19 cellular contexts compared by ENCODE assay signal in genomic region chr14:53391631-53392030, GRCh38.
DNase-seq lines count a peak whose midpoint lies in the region; TF ChIP-seq lines count a peak whose summit lies in the region.
"Had no signal": no experiment of that assay in that cellular context is flagged by ENCODE, and none has a peak within 500 bp of the region (broad histone marks: within the 10 kb centered on the region; RNA-seq: fewer than 3 reads in every experiment).

No MANE protein-coding gene starts in this region.

- DNase-seq in ELR (ENCODE audit: low read depth) = peak; percentile 89
- DNase-seq in RPMI7951 (ENCODE audit: low read depth) = peak; percentile 94
- peak; percentile 72 for DNase-seq in epithelial cell of prostate (ENCODE audit: low read depth, low spot score)
- no peak for DNase-seq in osteocyte (ENCODE audit: extremely low spot score, unreplicated experiment)
- no peak for DNase-seq in SKM-1 (lab: John Stamatoyannopoulos, UW; ENCODE audit: unreplicated experiment)
- no peak for DNase-seq in activated CD4-positive, alpha-beta memory T cell treated with anti-CD3 and anti-CD28 coated beads, Interleukin-2, amount 10 ng/mL, durations not matched to agents 7 days and 5 days
- no peak for DNase-seq in inferior parietal cortex (ENCODE audit: extremely low spot score)
- DNase-seq in NCI-H510A (lab: John Stamatoyannopoulos, UW) = no peak
- DNase-seq: activated CD4-positive, alpha-beta T cell treated with anti-CD3 and anti-CD28 coated beads, Interleukin-2, amount 10 ng/mL, durations not matched to agents 24 days and 14 days; NCI-H1092 treated with DMSO at 0.1 percent for 48 hours; NCI-H2227 treated with DMSO at 0.1 percent for 48 hours; right cardiac atrium; stimulated activated CD4-positive, alpha-beta T cell treated with anti-CD3 and anti-CD28 coated beads, Interleukin-4, amount 100 ng/mL, for 4 hours; T-helper 17 cell had no signal

- peak overlapping the region; percentile 32 for H3K27ac Mint-ChIP-seq in osteocyte (ENCODE audit: unreplicated experiment)
- no peak overlapping the region for H3K27ac Mint-ChIP-seq in activated CD4-positive, alpha-beta memory T cell treated with anti-CD3 and anti-CD28 coated beads, Interleukin-2, amount 10 ng/mL, durations not matched to agents 7 days and 5 days
- H3K27ac Mint-ChIP-seq: activated CD4-positive, alpha-beta T cell treated with anti-CD3 and anti-CD28 coated beads, Interleukin-2, amount 10 ng/mL, durations not matched to agents 24 days and 14 days; activated T-helper 17 cell treated with anti-CD3 and anti-CD28 coated beads, Interleukin-2, amount 50 U/mL, for 72 hours; nephron; stimulated activated memory B cell treated with anti-CD40 and anti-IgM and Interleukin-4, amounts not matched to agents 10 μg/mL and 1 μg/mL and 100 μg/mL, for 72 hours; T-helper 17 cell had no signal

- peak overlapping the region; percentile 58 for H3K27ac ChIP-seq in epithelial cell of prostate
- H3K27ac ChIP-seq: C4-2B had no signal

- H3K4me1 Mint-ChIP-seq in osteocyte (ENCODE audit: unreplicated experiment) = peaks cover 11% of the 10 kb centered on the region
- H3K4me1 Mint-ChIP-seq in activated CD4-positive, alpha-beta memory T cell treated with anti-CD3 and anti-CD28 coated beads, Interleukin-2, amount 10 ng/mL, durations not matched to agents 7 days and 5 days = no peaks in the 10 kb centered on the region
- H3K4me1 Mint-ChIP-seq: activated CD4-positive, alpha-beta T cell treated with anti-CD3 and anti-CD28 coated beads, Interleukin-2, amount 10 ng/mL, durations not matched to agents 24 days and 14 days; activated T-helper 17 cell treated with anti-CD3 and anti-CD28 coated beads, Interleukin-2, amount 50 U/mL, for 72 hours; brain; stimulated activated memory B cell treated with anti-CD40 and anti-IgM and Interleukin-4, amounts not matched to agents 10 μg/mL and 1 μg/mL and 100 μg/mL, for 72 hours; T-helper 17 cell had no signal

- CTCF ChIA-PET in activated CD4-positive, alpha-beta memory T cell treated with anti-CD3 and anti-CD28 coated beads, Interleukin-2, amount 10 ng/mL, durations not matched to agents 7 days and 5 days (lab: Charles Lee) = no interaction called here

- peaks cover 16% of the 10 kb centered on the region for H3K27me3 Mint-ChIP-seq in osteocyte (ENCODE audit: unreplicated experiment)
- no peaks in the 10 kb centered on the region for H3K27me3 Mint-ChIP-seq in activated CD4-positive, alpha-beta memory T cell treated with anti-CD3 and anti-CD28 coated beads, Interleukin-2, amount 10 ng/mL, durations not matched to agents 7 days and 5 days
- H3K27me3 Mint-ChIP-seq: activated CD4-positive, alpha-beta T cell treated with anti-CD3 and anti-CD28 coated beads, Interleukin-2, amount 10 ng/mL, durations not matched to agents 24 days and 14 days; activated T-helper 17 cell treated with anti-CD3 and anti-CD28 coated beads, Interleukin-2, amount 50 U/mL, for 72 hours; brain; stimulated activated memory B cell treated with anti-CD40 and anti-IgM and Interleukin-4, amounts not matched to agents 10 μg/mL and 1 μg/mL and 100 μg/mL, for 72 hours; T-helper 17 cell had no signal

- POLR2A ChIA-PET in activated CD4-positive, alpha-beta memory T cell treated with anti-CD3 and anti-CD28 coated beads, Interleukin-2, amount 10 ng/mL, durations not matched to agents 7 days and 5 days (lab: Charles Lee) = no interaction called here

- peaks cover 5% of the 10 kb centered on the region for H3K36me3 Mint-ChIP-seq in osteocyte (ENCODE audit: unreplicated experiment)
- no peaks in the 10 kb centered on the region for H3K36me3 Mint-ChIP-seq in activated CD4-positive, alpha-beta memory T cell treated with anti-CD3 and anti-CD28 coated beads, Interleukin-2, amount 10 ng/mL, durations not matched to agents 7 days and 5 days (ENCODE audit: low read depth)
- H3K36me3 Mint-ChIP-seq: stimulated activated memory B cell treated with anti-CD40 and anti-IgM and Interleukin-4, amounts not matched to agents 10 μg/mL and 1 μg/mL and 100 μg/mL, for 72 hours had no signal

- no peak overlapping the region for H3K4me3 Mint-ChIP-seq in osteocyte (ENCODE audit: unreplicated experiment)
- H3K4me3 Mint-ChIP-seq in activated CD4-positive, alpha-beta memory T cell treated with anti-CD3 and anti-CD28 coated beads, Interleukin-2, amount 10 ng/mL, durations not matched to agents 7 days and 5 days = no peak overlapping the region
- H3K4me3 Mint-ChIP-seq: activated CD4-positive, alpha-beta T cell treated with anti-CD3 and anti-CD28 coated beads, Interleukin-2, amount 10 ng/mL, durations not matched to agents 24 days and 14 days; activated T-helper 17 cell treated with anti-CD3 and anti-CD28 coated beads, Interleukin-2, amount 50 U/mL, for 72 hours; brain; nephron; stimulated activated memory B cell treated with anti-CD40 and anti-IgM and Interleukin-4, amounts not matched to agents 10 μg/mL and 1 μg/mL and 100 μg/mL, for 72 hours; T-helper 17 cell had no signal

- H3K9me3 Mint-ChIP-seq in osteocyte (ENCODE audit: unreplicated experiment) = peaks cover 10% of the 10 kb centered on the region
- peaks cover 11% of the 10 kb centered on the region for H3K9me3 Mint-ChIP-seq in activated CD4-positive, alpha-beta memory T cell treated with anti-CD3 and anti-CD28 coated beads, Interleukin-2, amount 10 ng/mL, durations not matched to agents 7 days and 5 days

- no peak for TF ChIP-seq CTCF in osteocyte (IDR thresholded peaks at IDR 0.05)

Comparison
In these comparisons a context has a peak if more than half of its experiments do, and no peak if none do; other contexts are left out.
1. DNase-seq: peak in ELR (single experiment), RPMI7951 (single experiment) and epithelial cell of prostate (single experiment); none in osteocyte (single experiment), SKM-1 (single experiment), activated CD4-positive, alpha-beta memory T cell treated with anti-CD3 and anti-CD28 coated beads, Interleukin-2, amount 10 ng/mL, durations not matched to agents 7 days and 5 days (single experiment), inferior parietal cortex (single experiment) and NCI-H510A (single experiment).